Comparison of ENCODE assay signal across 26 cellular contexts in the genomic region with DNA sequence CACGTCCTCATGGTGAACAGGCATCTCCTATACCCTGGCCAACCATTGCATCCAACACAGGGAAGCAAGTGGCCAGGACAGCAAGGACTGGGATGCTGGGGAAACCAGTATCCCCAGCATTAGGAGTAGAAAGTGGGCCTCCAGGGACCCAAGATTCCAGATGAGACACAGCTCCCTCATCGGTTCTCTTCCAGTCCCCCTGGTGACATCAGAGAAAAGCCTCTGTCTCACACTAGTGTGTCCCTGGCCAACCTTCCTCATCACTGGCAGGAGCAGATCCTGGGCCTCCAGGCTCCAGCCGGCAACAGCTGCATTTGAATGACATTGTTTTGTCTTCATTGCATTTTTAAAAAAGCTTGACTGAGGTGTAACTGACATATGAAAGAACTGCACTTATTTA.
"Had no signal": no experiment of that assay in that cellular context is flagged by ENCODE, and none has a peak within 500 bp of the region (broad histone marks: within the 10 kb centered on the region; RNA-seq: fewer than 3 reads in every experiment).

No MANE protein-coding gene starts in this region.

- H3K36me3 ChIP-seq: cardiac muscle cell, left lung, right lobe of liver, thyroid gland, upper lobe of right lung had no signal

- H3K4me3 ChIP-seq: body of pancreas, cardiac muscle cell, left lung, right lobe of liver, thyroid gland, upper lobe of right lung had no signal

- H3K9me3 Mint-ChIP-seq: activated T-cell treated with anti-CD3 and anti-CD28 coated beads, Interleukin-2, amount 50 U/mL, for 72 hours; stimulated activated naive CD8-positive, alpha-beta T cell treated with anti-CD3 and anti-CD28 coated beads, Interleukin-15, Interleukin-2, amounts not matched to agents 100 ng/mL and 50 ng/mL, for 24 hours had no signal

- H3K27ac ChIP-seq: body of pancreas, cardiac muscle cell, foreskin keratinocyte, left lung, right lobe of liver, thyroid gland, upper lobe of right lung had no signal

- H3K4me3 Mint-ChIP-seq: activated CD4-positive, alpha-beta T cell treated with anti-CD3 and anti-CD28 coated beads for 36 hours; activated CD8-positive, alpha-beta memory T cell treated with anti-CD3 and anti-CD28 coated beads, Interleukin-2, amount 10 ng/mL, durations not matched to agents 7 days and 5 days; activated CD8-positive, alpha-beta T cell treated with anti-CD3 and anti-CD28 coated beads, Interleukin-2, amount 10 ng/mL, durations not matched to agents 7 days and 5 days; activated naive CD8-positive, alpha-beta T cell; activated T-cell treated with anti-CD3 and anti-CD28 coated beads, Interleukin-2, amount 50 U/mL, for 72 hours; naive thymus-derived CD4-positive, alpha-beta T cell; neural crest cell; stimulated activated effector memory CD8-positive, alpha-beta T cell treated with anti-CD3 and anti-CD28 coated beads, Interleukin-12 subunit alpha, Interleukin-12 subunit beta, amount 100 ng/mL, for 72 hours; stimulated activated naive CD8-positive, alpha-beta T cell treated with anti-CD3 and anti-CD28 coated beads, Interleukin-15, Interleukin-2, amounts not matched to agents 100 ng/mL and 50 ng/mL, for 24 hours had no signal

- H3K4me1 ChIP-seq: body of pancreas, right lobe of liver had no signal

- H3K36me3 Mint-ChIP-seq: activated CD8-positive, alpha-beta memory T cell treated with anti-CD3 and anti-CD28 coated beads, Interleukin-2, amount 10 ng/mL, durations not matched to agents 7 days and 5 days; activated naive CD8-positive, alpha-beta T cell had no signal

- H3K27me3 Mint-ChIP-seq: activated CD4-positive, alpha-beta T cell treated with anti-CD3 and anti-CD28 coated beads for 36 hours; activated CD8-positive, alpha-beta memory T cell treated with anti-CD3 and anti-CD28 coated beads, Interleukin-2, amount 10 ng/mL, durations not matched to agents 7 days and 5 days; activated naive CD8-positive, alpha-beta T cell; naive thymus-derived CD4-positive, alpha-beta T cell; stimulated activated naive CD8-positive, alpha-beta T cell treated with anti-CD3 and anti-CD28 coated beads, Interleukin-15, Interleukin-2, amounts not matched to agents 100 ng/mL and 50 ng/mL, for 24 hours had no signal

- DNase-seq: activated CD4-positive, alpha-beta T cell treated with anti-CD3 and anti-CD28 coated beads for 36 hours; activated CD4-positive, CD25-positive, alpha-beta regulatory T cell; activated CD8-positive, alpha-beta memory T cell treated with anti-CD3 and anti-CD28 coated beads, Interleukin-2, amount 10 ng/mL, durations not matched to agents 7 days and 5 days; activated CD8-positive, alpha-beta T cell treated with anti-CD3 and anti-CD28 coated beads, Interleukin-2, amount 10 ng/mL, durations not matched to agents 7 days and 5 days; activated effector memory CD4-positive, alpha-beta T cell treated with Interleukin-2 at 50 U/mL for 16 hours; activated naive CD4-positive, alpha-beta T cell treated with Interleukin-2 at 50 U/mL for 16 hours; activated T-cell treated with anti-CD3 and anti-CD28 coated beads, Interleukin-2, amount 50 U/mL, for 72 hours; aorta; body of pancreas; foreskin keratinocyte; kidney glomerular epithelial cell; left lung; mammary epithelial cell; naive thymus-derived CD4-positive, alpha-beta T cell; occipital lobe; right lobe of liver; small intestine; stimulated activated CD4-positive, alpha-beta T cell treated with anti-CD3 and anti-CD28 coated beads, Interleukin-4, amount 100 ng/mL, for 24 hours; substantia nigra; thyroid gland; upper lobe of right lung had no signal

- H3K9me3 ChIP-seq: body of pancreas, left lung, right lobe of liver, thyroid gland, upper lobe of right lung had no signal

- H3K27ac Mint-ChIP-seq: activated CD4-positive, alpha-beta T cell treated with anti-CD3 and anti-CD28 coated beads for 36 hours; activated CD8-positive, alpha-beta memory T cell treated with anti-CD3 and anti-CD28 coated beads, Interleukin-2, amount 10 ng/mL, durations not matched to agents 7 days and 5 days; activated CD8-positive, alpha-beta T cell treated with anti-CD3 and anti-CD28 coated beads, Interleukin-2, amount 10 ng/mL, durations not matched to agents 7 days and 5 days; activated naive CD8-positive, alpha-beta T cell; activated T-cell treated with anti-CD3 and anti-CD28 coated beads, Interleukin-2, amount 50 U/mL, for 72 hours; naive thymus-derived CD4-positive, alpha-beta T cell; stimulated activated effector memory CD8-positive, alpha-beta T cell treated with anti-CD3 and anti-CD28 coated beads, Interleukin-12 subunit alpha, Interleukin-12 subunit beta, amount 100 ng/mL, for 72 hours; stimulated activated naive CD8-positive, alpha-beta T cell treated with anti-CD3 and anti-CD28 coated beads, Interleukin-15, Interleukin-2, amounts not matched to agents 100 ng/mL and 50 ng/mL, for 24 hours had no signal

- H3K27me3 ChIP-seq: body of pancreas, cardiac muscle cell, foreskin keratinocyte, left lung, right lobe of liver, thyroid gland, upper lobe of right lung had no signal

- ATAC-seq: activated CD4-positive, alpha-beta T cell treated with anti-CD3 and anti-CD28 coated beads for 36 hours; activated CD8-positive, alpha-beta memory T cell treated with anti-CD3 and anti-CD28 coated beads, Interleukin-2, amount 10 ng/mL, durations not matched to agents 7 days and 5 days; activated CD8-positive, alpha-beta T cell treated with anti-CD3 and anti-CD28 coated beads, Interleukin-2, amount 10 ng/mL, durations not matched to agents 7 days and 5 days; activated T-cell treated with anti-CD3 and anti-CD28 coated beads, Interleukin-2, amount 50 U/mL, for 72 hours; body of pancreas; foreskin keratinocyte; left lung; naive thymus-derived CD4-positive, alpha-beta T cell; right lobe of liver; upper lobe of right lung had no signal
